ENCODE assay signal across 5 cellular contexts in genomic region chr4:164616961-164617360, GRCh38.
"Had no signal": no experiment of that assay in that cellular context is flagged by ENCODE, and none has a peak within 500 bp of the region (broad histone marks: within the 10 kb centered on the region; RNA-seq: fewer than 3 reads in every experiment).

No MANE protein-coding gene starts in this region.

- H3K9me3 Mint-ChIP-seq: GM23338, H9 had no signal

- H3K4me3 ChIP-seq: GM23338, K562 had no signal

- H3K4me3 Mint-ChIP-seq: GM23338, H9 had no signal

- H3K4me2 ChIP-seq: GM23338 had no signal

- DNase-seq: H9, HCEC 1CT, IMR-90 had no signal

- ATAC-seq: GM23338, K562 had no signal

- H3K27ac Mint-ChIP-seq: GM23338, H9 had no signal
